In the genomic region with DNA sequence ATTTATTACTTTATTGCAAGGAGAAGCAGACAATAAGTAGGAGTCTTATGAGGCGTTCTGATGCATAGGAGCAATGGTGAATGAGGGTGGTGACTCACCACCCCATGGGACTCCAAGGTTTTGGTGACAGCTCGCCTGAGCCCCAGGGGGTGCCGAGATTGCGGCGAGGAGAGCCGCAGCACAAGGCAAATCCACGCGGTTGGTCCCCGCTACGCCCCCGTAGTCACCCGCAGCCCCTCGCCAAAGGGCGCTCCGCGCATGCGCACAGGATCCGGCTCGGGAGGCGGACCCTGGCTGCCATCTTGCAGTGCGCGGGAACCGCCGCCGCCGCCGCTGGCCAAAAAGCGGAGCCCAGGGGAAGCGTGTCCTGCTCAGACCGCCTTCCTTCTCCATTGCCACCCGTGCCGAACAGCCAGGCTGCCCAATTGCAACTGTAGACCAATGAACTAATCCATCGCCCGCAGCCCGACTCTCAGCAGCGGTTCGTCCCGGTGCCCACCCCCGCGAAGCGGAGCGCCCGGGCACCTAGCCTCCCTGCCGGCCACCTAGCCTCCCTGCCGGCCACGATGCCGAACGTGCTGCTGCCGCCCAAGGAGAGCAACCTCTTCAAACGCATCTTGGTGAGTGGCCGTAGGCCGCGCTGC, we compare ENCODE assay signal across 1 cellular context.
TF ChIP-seq lines count a peak whose summit lies in the region.

Gene NAA16 (plus strand): TSS at position 305 of the 644 bp plus-strand sequence. CDS start 262 bp downstream, at position 567.

TF ChIP-seq in HEK293, 187 proteins besides CTCF, POLR2A, EP300 and RAD21 (continued from another document and continues in another):
- TF ChIP-seq, protein P1, sequence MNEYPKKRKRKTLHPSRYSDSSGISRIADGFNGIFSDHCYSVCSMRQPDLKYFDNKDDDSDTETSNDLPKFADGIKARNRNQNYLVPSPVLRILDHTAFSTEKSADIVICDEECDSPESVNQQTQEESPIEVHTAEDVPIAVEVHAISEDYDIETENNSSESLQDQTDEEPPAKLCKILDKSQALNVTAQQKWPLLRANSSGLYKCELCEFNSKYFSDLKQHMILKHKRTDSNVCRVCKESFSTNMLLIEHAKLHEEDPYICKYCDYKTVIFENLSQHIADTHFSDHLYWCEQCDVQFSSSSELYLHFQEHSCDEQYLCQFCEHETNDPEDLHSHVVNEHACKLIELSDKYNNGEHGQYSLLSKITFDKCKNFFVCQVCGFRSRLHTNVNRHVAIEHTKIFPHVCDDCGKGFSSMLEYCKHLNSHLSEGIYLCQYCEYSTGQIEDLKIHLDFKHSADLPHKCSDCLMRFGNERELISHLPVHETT (tag by site-specific recombination; IDR thresholded peaks at IDR 0.05): no peak
- no peak for TF ChIP-seq MYNN (tag by site-specific recombination; IDR thresholded peaks at IDR 0.05; ENCODE audit: borderline replicate concordance)
- TF ChIP-seq, protein P2, sequence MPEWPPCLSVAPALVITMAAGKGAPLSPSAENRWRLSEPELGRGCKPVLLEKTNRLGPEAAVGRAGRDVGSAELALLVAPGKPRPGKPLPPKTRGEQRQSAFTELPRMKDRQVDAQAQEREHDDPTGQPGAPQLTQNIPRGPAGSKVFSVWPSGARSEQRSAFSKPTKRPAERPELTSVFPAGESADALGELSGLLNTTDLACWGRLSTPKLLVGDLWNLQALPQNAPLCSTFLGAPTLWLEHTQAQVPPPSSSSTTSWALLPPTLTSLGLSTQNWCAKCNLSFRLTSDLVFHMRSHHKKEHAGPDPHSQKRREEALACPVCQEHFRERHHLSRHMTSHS (tag by site-specific recombination; IDR thresholded peaks at IDR 0.05): no peak
- no peak for TF ChIP-seq ZBTB48 (tag by site-specific recombination; IDR thresholded peaks at IDR 0.05)
- TF ChIP-seq ZNF830 (tag by site-specific recombination; IDR thresholded peaks at IDR 0.05; ENCODE audit: low read depth): no peak
- no peak for TF ChIP-seq TRIM28 (IDR thresholded peaks at IDR 0.05; ENCODE audit: borderline replicate concordance, low read length)
- TF ChIP-seq, protein P3, sequence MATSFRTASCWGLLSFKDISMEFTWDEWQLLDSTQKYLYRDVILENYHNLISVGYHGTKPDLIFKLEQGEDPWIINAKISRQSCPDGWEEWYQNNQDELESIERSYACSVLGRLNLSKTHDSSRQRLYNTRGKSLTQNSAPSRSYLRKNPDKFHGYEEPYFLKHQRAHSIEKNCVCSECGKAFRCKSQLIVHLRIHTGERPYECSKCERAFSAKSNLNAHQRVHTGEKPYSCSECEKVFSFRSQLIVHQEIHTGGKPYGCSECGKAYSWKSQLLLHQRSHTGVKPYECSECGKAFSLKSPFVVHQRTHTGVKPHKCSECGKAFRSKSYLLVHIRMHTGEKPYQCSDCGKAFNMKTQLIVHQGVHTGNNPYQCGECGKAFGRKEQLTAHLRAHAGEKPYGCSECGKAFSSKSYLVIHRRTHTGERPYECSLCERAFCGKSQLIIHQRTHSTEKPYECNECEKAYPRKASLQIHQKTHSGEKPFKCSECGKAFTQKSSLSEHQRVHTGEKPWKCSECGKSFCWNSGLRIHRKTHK (tag by site-specific recombination; IDR thresholded peaks at IDR 0.05): no peak
- TF ChIP-seq, protein P4, sequence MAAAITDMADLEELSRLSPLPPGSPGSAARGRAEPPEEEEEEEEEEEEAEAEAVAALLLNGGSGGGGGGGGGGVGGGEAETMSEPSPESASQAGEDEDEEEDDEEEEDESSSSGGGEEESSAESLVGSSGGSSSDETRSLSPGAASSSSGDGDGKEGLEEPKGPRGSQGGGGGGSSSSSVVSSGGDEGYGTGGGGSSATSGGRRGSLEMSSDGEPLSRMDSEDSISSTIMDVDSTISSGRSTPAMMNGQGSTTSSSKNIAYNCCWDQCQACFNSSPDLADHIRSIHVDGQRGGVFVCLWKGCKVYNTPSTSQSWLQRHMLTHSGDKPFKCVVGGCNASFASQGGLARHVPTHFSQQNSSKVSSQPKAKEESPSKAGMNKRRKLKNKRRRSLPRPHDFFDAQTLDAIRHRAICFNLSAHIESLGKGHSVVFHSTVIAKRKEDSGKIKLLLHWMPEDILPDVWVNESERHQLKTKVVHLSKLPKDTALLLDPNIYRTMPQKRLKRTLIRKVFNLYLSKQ (tag by site-specific recombination; IDR thresholded peaks at IDR 0.05; ENCODE audit: borderline replicate concordance): no peak
- peak; percentile 69 for TF ChIP-seq SP2 (tag by site-specific recombination; IDR thresholded peaks at IDR 0.05)
- TF ChIP-seq, protein P5, sequence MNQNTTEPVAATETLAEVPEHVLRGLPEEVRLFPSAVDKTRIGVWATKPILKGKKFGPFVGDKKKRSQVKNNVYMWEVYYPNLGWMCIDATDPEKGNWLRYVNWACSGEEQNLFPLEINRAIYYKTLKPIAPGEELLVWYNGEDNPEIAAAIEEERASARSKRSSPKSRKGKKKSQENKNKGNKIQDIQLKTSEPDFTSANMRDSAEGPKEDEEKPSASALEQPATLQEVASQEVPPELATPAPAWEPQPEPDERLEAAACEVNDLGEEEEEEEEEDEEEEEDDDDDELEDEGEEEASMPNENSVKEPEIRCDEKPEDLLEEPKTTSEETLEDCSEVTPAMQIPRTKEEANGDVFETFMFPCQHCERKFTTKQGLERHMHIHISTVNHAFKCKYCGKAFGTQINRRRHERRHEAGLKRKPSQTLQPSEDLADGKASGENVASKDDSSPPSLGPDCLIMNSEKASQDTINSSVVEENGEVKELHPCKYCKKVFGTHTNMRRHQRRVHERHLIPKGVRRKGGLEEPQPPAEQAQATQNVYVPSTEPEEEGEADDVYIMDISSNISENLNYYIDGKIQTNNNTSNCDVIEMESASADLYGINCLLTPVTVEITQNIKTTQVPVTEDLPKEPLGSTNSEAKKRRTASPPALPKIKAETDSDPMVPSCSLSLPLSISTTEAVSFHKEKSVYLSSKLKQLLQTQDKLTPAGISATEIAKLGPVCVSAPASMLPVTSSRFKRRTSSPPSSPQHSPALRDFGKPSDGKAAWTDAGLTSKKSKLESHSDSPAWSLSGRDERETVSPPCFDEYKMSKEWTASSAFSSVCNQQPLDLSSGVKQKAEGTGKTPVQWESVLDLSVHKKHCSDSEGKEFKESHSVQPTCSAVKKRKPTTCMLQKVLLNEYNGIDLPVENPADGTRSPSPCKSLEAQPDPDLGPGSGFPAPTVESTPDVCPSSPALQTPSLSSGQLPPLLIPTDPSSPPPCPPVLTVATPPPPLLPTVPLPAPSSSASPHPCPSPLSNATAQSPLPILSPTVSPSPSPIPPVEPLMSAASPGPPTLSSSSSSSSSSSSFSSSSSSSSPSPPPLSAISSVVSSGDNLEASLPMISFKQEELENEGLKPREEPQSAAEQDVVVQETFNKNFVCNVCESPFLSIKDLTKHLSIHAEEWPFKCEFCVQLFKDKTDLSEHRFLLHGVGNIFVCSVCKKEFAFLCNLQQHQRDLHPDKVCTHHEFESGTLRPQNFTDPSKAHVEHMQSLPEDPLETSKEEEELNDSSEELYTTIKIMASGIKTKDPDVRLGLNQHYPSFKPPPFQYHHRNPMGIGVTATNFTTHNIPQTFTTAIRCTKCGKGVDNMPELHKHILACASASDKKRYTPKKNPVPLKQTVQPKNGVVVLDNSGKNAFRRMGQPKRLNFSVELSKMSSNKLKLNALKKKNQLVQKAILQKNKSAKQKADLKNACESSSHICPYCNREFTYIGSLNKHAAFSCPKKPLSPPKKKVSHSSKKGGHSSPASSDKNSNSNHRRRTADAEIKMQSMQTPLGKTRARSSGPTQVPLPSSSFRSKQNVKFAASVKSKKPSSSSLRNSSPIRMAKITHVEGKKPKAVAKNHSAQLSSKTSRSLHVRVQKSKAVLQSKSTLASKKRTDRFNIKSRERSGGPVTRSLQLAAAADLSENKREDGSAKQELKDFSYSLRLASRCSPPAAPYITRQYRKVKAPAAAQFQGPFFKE (tag by site-specific recombination; IDR thresholded peaks at IDR 0.05; ENCODE audit: borderline replicate concordance): no peak
- TF ChIP-seq HOXD13 (CRISPR knock-in tag; IDR thresholded peaks at IDR 0.05; ENCODE audit: borderline replicate concordance): no peak
- TF ChIP-seq ZNF48 (tag by site-specific recombination; IDR thresholded peaks at IDR 0.05): no peak
- TF ChIP-seq ZNF555 (tag by site-specific recombination; conservative IDR thresholded peaks at IDR 0.05): no peak
- no peak for TF ChIP-seq ZNF341 (tag by site-specific recombination; IDR thresholded peaks at IDR 0.05; ENCODE audit: low read depth)
- no peak for TF ChIP-seq ZNF529 (tag by site-specific recombination; IDR thresholded peaks at IDR 0.05; ENCODE audit: insufficient replicate concordance)
- no peak for TF ChIP-seq ZNF266 (tag by site-specific recombination; IDR thresholded peaks at IDR 0.05; ENCODE audit: low read depth)
- no peak for TF ChIP-seq ZNF510 (tag by site-specific recombination; IDR thresholded peaks at IDR 0.05; ENCODE audit: insufficient replicate concordance)
- TF ChIP-seq ZNF138 (tag by site-specific recombination; IDR thresholded peaks at IDR 0.05; ENCODE audit: borderline replicate concordance): no peak
- no peak for TF ChIP-seq ZNF157 (tag by site-specific recombination; IDR thresholded peaks at IDR 0.05)
- TF ChIP-seq ZNF274 (IDR thresholded peaks at IDR 0.05; ENCODE audit: low read length): no peak
- no peak for TF ChIP-seq ZNF274 (tag by site-specific recombination; IDR thresholded peaks at IDR 0.05; ENCODE audit: borderline replicate concordance)
- TF ChIP-seq, protein P6, sequence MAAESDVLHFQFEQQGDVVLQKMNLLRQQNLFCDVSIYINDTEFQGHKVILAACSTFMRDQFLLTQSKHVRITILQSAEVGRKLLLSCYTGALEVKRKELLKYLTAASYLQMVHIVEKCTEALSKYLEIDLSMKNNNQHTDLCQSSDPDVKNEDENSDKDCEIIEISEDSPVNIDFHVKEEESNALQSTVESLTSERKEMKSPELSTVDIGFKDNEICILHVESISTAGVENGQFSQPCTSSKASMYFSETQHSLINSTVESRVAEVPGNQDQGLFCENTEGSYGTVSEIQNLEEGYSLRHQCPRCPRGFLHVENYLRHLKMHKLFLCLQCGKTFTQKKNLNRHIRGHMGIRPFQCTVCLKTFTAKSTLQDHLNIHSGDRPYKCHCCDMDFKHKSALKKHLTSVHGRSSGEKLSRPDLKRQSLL (tag by site-specific recombination; IDR thresholded peaks at IDR 0.05): no peak
- no peak for TF ChIP-seq ZNF302 (tag by site-specific recombination; IDR thresholded peaks at IDR 0.05; ENCODE audit: low read depth)
- TF ChIP-seq SP7 (tag by site-specific recombination; IDR thresholded peaks at IDR 0.05): peak; percentile 82
- no peak; the same call in 1 of the 2 replicates for TF ChIP-seq KLF16 (tag by site-specific recombination; IDR thresholded peaks at IDR 0.05)
- TF ChIP-seq ZNF626 (tag by site-specific recombination; IDR thresholded peaks at IDR 0.05): no peak
- TF ChIP-seq, protein P7, sequence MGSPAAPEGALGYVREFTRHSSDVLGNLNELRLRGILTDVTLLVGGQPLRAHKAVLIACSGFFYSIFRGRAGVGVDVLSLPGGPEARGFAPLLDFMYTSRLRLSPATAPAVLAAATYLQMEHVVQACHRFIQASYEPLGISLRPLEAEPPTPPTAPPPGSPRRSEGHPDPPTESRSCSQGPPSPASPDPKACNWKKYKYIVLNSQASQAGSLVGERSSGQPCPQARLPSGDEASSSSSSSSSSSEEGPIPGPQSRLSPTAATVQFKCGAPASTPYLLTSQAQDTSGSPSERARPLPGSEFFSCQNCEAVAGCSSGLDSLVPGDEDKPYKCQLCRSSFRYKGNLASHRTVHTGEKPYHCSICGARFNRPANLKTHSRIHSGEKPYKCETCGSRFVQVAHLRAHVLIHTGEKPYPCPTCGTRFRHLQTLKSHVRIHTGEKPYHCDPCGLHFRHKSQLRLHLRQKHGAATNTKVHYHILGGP (tag by site-specific recombination; IDR thresholded peaks at IDR 0.05): no peak
- TF ChIP-seq ZNF37A (tag by site-specific recombination; IDR thresholded peaks at IDR 0.05): no peak
- TF ChIP-seq, protein P8, sequence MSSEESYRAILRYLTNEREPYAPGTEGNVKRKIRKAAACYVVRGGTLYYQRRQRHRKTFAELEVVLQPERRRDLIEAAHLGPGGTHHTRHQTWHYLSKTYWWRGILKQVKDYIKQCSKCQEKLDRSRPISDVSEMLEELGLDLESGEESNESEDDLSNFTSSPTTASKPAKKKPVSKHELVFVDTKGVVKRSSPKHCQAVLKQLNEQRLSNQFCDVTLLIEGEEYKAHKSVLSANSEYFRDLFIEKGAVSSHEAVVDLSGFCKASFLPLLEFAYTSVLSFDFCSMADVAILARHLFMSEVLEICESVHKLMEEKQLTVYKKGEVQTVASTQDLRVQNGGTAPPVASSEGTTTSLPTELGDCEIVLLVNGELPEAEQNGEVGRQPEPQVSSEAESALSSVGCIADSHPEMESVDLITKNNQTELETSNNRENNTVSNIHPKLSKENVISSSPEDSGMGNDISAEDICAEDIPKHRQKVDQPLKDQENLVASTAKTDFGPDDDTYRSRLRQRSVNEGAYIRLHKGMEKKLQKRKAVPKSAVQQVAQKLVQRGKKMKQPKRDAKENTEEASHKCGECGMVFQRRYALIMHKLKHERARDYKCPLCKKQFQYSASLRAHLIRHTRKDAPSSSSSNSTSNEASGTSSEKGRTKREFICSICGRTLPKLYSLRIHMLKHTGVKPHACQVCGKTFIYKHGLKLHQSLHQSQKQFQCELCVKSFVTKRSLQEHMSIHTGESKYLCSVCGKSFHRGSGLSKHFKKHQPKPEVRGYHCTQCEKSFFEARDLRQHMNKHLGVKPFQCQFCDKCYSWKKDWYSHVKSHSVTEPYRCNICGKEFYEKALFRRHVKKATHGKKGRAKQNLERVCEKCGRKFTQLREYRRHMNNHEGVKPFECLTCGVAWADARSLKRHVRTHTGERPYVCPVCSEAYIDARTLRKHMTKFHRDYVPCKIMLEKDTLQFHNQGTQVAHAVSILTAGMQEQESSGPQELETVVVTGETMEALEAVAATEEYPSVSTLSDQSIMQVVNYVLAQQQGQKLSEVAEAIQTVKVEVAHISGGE (tag by site-specific recombination; conservative IDR thresholded peaks at IDR 0.05; ENCODE audit: low read depth): no peak
- no peak for TF ChIP-seq ZNF664 (tag by site-specific recombination; IDR thresholded peaks at IDR 0.05)
- 0 out of 2 replicates have a peak, but pooled peaks have one; percentile 46 for TF ChIP-seq ZNF10 (tag by site-specific recombination; IDR thresholded peaks at IDR 0.05)
- peak; percentile 63 for TF ChIP-seq FEZF1 (tag by site-specific recombination; IDR thresholded peaks at IDR 0.05)
- no peak for TF ChIP-seq ZNF791 (tag by site-specific recombination; IDR thresholded peaks at IDR 0.05)
- TF ChIP-seq ZNF184 (tag by site-specific recombination; IDR thresholded peaks at IDR 0.05): no peak
- TF ChIP-seq KLF8 (tag by site-specific recombination; IDR thresholded peaks at IDR 0.05): no peak; the same call in 1 of the 2 replicates
- no peak for TF ChIP-seq ZSCAN5A (tag by site-specific recombination; IDR thresholded peaks at IDR 0.05)
- TF ChIP-seq ZNF223 (tag by site-specific recombination; IDR thresholded peaks at IDR 0.05): no peak
- no peak for TF ChIP-seq ZNF140 (tag by site-specific recombination; IDR thresholded peaks at IDR 0.05)
